In the genomic region with DNA sequence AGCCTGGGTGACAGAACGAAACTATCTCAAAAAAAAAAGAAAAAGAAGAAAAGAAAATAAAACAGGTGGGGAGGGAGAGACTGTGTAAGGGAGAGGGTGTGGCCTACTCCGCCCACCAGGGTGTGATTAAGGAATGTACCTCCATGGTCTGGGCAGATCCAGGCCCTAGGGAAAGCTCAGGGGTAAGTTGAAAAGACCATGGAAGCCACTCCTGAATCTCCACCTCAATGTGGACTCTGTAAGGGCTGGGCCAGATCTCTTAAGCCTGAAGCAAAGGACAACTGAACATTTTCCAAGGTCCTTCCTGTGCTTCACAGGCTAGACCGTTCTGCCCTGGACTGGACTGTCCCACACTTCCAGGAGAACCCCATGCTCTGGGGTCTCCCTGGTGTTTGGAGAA, we compare ENCODE assay signal across 17 cellular contexts. TPM values are rescaled to one million over a fixed set of nuclear protein-coding genes. Genes with fewer than 3 reads are reported as not detected.
DNase-seq lines count a peak whose midpoint lies in the region; ATAC-seq, FAIRE-seq and TF ChIP-seq lines count a peak whose summit lies in the region.
"Had no signal": no experiment of that assay in that cellular context is flagged by ENCODE, and none has a peak within 500 bp of the region (broad histone marks: within the 10 kb centered on the region; RNA-seq: fewer than 3 reads in every experiment).

No MANE protein-coding gene starts in this region.

- H3K4me1 ChIP-seq in OCI-LY7 (ENCODE audit: insufficient read depth, low read length, poor library complexity, severe bottlenecking) (peaks cover 34% of the 10 kb centered on the region), K562 (replicated peaks in 1 of 2; ENCODE audit: control insufficient read depth in 2 of 2, insufficient read depth in 2 of 2, low read length in 2 of 2) (peaks cover 17 to 33% of the 10 kb centered on the region in 2 experiments; a peak in 4 of 5 replicates), small intestine (ENCODE audit: control insufficient read depth in 2 of 2, insufficient read depth in 1 of 2, low read depth in 1 of 2, low read length in 1 of 2) (peaks cover 2 to 3% of the 10 kb centered on the region in 2 donors), pancreas (no peaks in the 10 kb centered on the region)
- H3K4me1 ChIP-seq: body of pancreas had no signal

- H3K9me2 ChIP-seq in OCI-LY7 (ENCODE audit: insufficient read depth, low read length), result no peaks in the 10 kb centered on the region

- H3K79me2 ChIP-seq in OCI-LY7 (ENCODE audit: insufficient read depth, low read depth, low read length) (no peaks in the 10 kb centered on the region), K562 (ENCODE audit: control insufficient read depth, insufficient read depth, low read length) (no peaks in the 10 kb centered on the region)
- H3K79me2 ChIP-seq: parathyroid adenoma had no signal

- BruUV-seq in OCI-LY7 (replicated peaks; lab: Mats Ljungman, UMichigan) (no TSS peak), K562 (replicated peaks; lab: Mats Ljungman, UMichigan) (no TSS peak)

- no peaks in the 10 kb centered on the region for H3K36me3 ChIP-seq in OCI-LY7 (ENCODE audit: insufficient read depth, low read length)
- no peaks in the 10 kb centered on the region for H3K36me3 ChIP-seq in K562 (ENCODE audit: control insufficient read depth, insufficient read depth, low read length)
- no peaks in the 10 kb centered on the region for H3K36me3 ChIP-seq in small intestine (ENCODE audit: control insufficient read depth in 2 of 2, insufficient read depth in 2 of 2, low read length in 2 of 2)
- no peaks in the 10 kb centered on the region for H3K36me3 ChIP-seq in pancreas
- H3K36me3 ChIP-seq: upper lobe of left lung had no signal

- peaks cover 35% of the 10 kb centered on the region for H3K4me1 Mint-ChIP-seq in activated T-cell treated with anti-CD3 and anti-CD28 coated beads, Interleukin-2, amount 50 U/mL, for 72 hours (ENCODE audit: low read depth)
- H3K4me1 Mint-ChIP-seq: mesothelial cell of epicardium had no signal

- TF ChIP-seq CTCF in OCI-LY7 (conservative IDR thresholded peaks at IDR 0.05; ENCODE audit: low read length), result no peak
- TF ChIP-seq CTCF in K562 (IDR thresholded peaks at IDR 0.05 in 2 of 3, conservative IDR thresholded peaks at IDR 0.05 in 1 of 3; ENCODE audit: insufficient read depth in 2 of 3, low read depth in 1 of 3, low read length in 3 of 3), result no peak
- no peak for TF ChIP-seq CTCF in pancreas (IDR thresholded peaks at IDR 0.05)

- FAIRE-seq in K562 (lab: Jason Lieb, UNC) (peak; percentile 19), small intestine (lab: Jason Lieb, UNC) (no peak), pancreas (lab: Jason Lieb, UNC) (no peak)
- FAIRE-seq: frontal cortex had no signal

- no peaks in the 10 kb centered on the region for H3K36me3 Mint-ChIP-seq in activated T-cell treated with anti-CD3 and anti-CD28 coated beads, Interleukin-2, amount 50 U/mL, for 72 hours (ENCODE audit: insufficient read depth in 2 of 2)
- H3K36me3 Mint-ChIP-seq: mesothelial cell of epicardium had no signal

- in situ Hi-C loops in K562 (cut with MboI), result no loop called here

- H3K4me3 Mint-ChIP-seq in activated T-cell treated with anti-CD3 and anti-CD28 coated beads, Interleukin-2, amount 50 U/mL, for 72 hours, result peak overlapping the region; percentile 11 to 15
- H3K4me3 Mint-ChIP-seq: activated T-cell treated with anti-CD3 and anti-CD28 coated beads, Interleukin-2, amount 50 U/mL, for 4 hours; mesothelial cell of epicardium had no signal

- H3K4me2 ChIP-seq in OCI-LY7 (ENCODE audit: low read length) (peak overlapping the region; percentile 36), K562 (ENCODE audit: insufficient read depth, low read length) (no peak overlapping the region)

- H4K20me1 ChIP-seq in OCI-LY7 (ENCODE audit: insufficient read depth, low read length) (no peaks in the 10 kb centered on the region), K562 (replicated peaks; ENCODE audit: control insufficient read depth, insufficient read depth, low read length) (no peaks in the 10 kb centered on the region)

- no peak for TF ChIP-seq EP300 in K562 (IDR thresholded peaks at IDR 0.05; ENCODE audit: low read length)

- intact Hi-C loops in OCI-LY7 (cut with micrococcal nuclease; ENCODE audit: unreplicated experiment) (no loop called here), K562 (cut with micrococcal nuclease) (loop anchor here (10.0 kb wide), 1 partner anchor 67 kb away; no protein-coding TSS in a partner anchor), pancreas (cut with DNase I) (loop anchor here in 1 of 3 donors (10.0 kb wide), 1 partner anchor 137 kb away; no protein-coding TSS in a partner anchor)

- H3K27ac Mint-ChIP-seq in activated T-cell treated with anti-CD3 and anti-CD28 coated beads, Interleukin-2, amount 50 U/mL, for 72 hours, result no peak overlapping the region
- H3K27ac Mint-ChIP-seq: mesothelial cell of epicardium had no signal

- 78% methylated on average over 1 of the region's 3 CpGs for WGBS in K562 (ENCODE audit: insufficient coverage, low coverage, missing lambda C conversion rate)
- whole genome bisulfite sequencing in small intestine, 3 donors, result 38 to 66% (median 40%) methylated on average over 3 of the region's 3 CpGs
- 75 to 80% methylated on average over 3 of the region's 3 CpGs for WGBS in pancreas, 2 donors

- H3K9me1 ChIP-seq in K562 (ENCODE audit: control insufficient read depth, insufficient read depth, low read length), result no peaks in the 10 kb centered on the region

- H2AFZ ChIP-seq in OCI-LY7 (ENCODE audit: low read length) (peak overlapping the region; percentile 66; the same call in 1 of the 2 replicates), K562 (ENCODE audit: low read depth, low read length) (peak overlapping the region; percentile 27)
- H2AFZ ChIP-seq: parathyroid adenoma had no signal

- peaks cover 0 to 2% of the 10 kb centered on the region in 2 donors for H3K9me3 Mint-ChIP-seq in activated T-cell treated with anti-CD3 and anti-CD28 coated beads, Interleukin-2, amount 50 U/mL, for 72 hours
- H3K9me3 Mint-ChIP-seq: activated T-cell treated with anti-CD3 and anti-CD28 coated beads, Interleukin-2, amount 50 U/mL, for 4 hours; mesothelial cell of epicardium had no signal

- no peak for TF ChIP-seq POLR2A in K562 (conservative IDR thresholded peaks at IDR 0.05)

- CTCF ChIA-PET in OCI-LY7 (lab: Charles Lee; ENCODE audit: unreplicated experiment) (no interaction called here), K562 (lab: Yijun Ruan, JAX; ENCODE audit: low intra/inter-chr PET ratio) (no interaction called here)

- H3K27me3 Mint-ChIP-seq in activated T-cell treated with anti-CD3 and anti-CD28 coated beads, Interleukin-2, amount 50 U/mL, for 72 hours (ENCODE audit: low read depth), result no peaks in the 10 kb centered on the region

- no peak overlapping the region for H3K4me3 ChIP-seq in OCI-LY7 (ENCODE audit: low read depth, low read length, poor library complexity, severe bottlenecking)
- no peak overlapping the region for H3K4me3 ChIP-seq in K562
- H3K4me3 ChIP-seq in small intestine (ENCODE audit: low read depth in 1 of 2, low read length in 2 of 2), result no peak overlapping the region
- no peak overlapping the region for H3K4me3 ChIP-seq in pancreas
- H3K4me3 ChIP-seq: body of pancreas, upper lobe of left lung had no signal

- H3K27ac ChIP-seq in OCI-LY7 (ENCODE audit: low read depth, low read length, poor library complexity, severe bottlenecking) (peak overlapping the region; percentile 57), K562 (ENCODE audit: extremely low read depth, low read depth, low read length) (no peak overlapping the region), small intestine (ENCODE audit: low read depth in 1 of 2, low read length in 1 of 2) (peak overlapping the region; percentile 1 to 68), pancreas (no peak overlapping the region)
- H3K27ac ChIP-seq: parathyroid adenoma had no signal

- ATAC-seq in activated T-cell treated with anti-CD3 and anti-CD28 coated beads, Interleukin-2, amount 50 U/mL, for 72 hours (replicated peaks in 1 of 2), result no peak
- peak; percentile 74 for ATAC-seq in K562
- no peak for ATAC-seq in pancreas
- ATAC-seq: body of pancreas had no signal

- H3K9ac ChIP-seq in K562 (ENCODE audit: insufficient read depth in 1 of 2, low read depth in 2 of 2, low read length in 2 of 2), result peak overlapping the region in 1 of 2 experiments; percentile 69; a peak in 1 of 4 replicates
- H3K9ac ChIP-seq: parathyroid adenoma had no signal

- no peaks in the 10 kb centered on the region for H3K9me3 ChIP-seq in OCI-LY7 (ENCODE audit: low read length)
- no peaks in the 10 kb centered on the region for H3K9me3 ChIP-seq in K562 (replicated peaks; ENCODE audit: control insufficient read depth, insufficient read depth, low read depth, low read length)
- no peaks in the 10 kb centered on the region for H3K9me3 ChIP-seq in small intestine (ENCODE audit: control insufficient read depth, low read depth)
- no peaks in the 10 kb centered on the region for H3K9me3 ChIP-seq in pancreas
- H3K9me3 ChIP-seq: body of pancreas, upper lobe of left lung had no signal

- no peak for DNase-seq in activated T-cell treated with anti-CD3 and anti-CD28 coated beads, Interleukin-2, amount 50 U/mL, for 72 hours
- DNase-seq in activated T-cell treated with anti-CD3 and anti-CD28 coated beads, Interleukin-2, amount 50 U/mL, for 48 hours, result no peak
- DNase-seq in OCI-LY7 (ENCODE audit: low spot score), result no peak
- peak in 2 of 4 experiments; percentile 42 for DNase-seq in K562 (ENCODE audit: extremely low read depth in 1 of 4, low spot score in 3 of 4)
- DNase-seq in small intestine, result peak; percentile 78
- DNase-seq in pancreas, result no peak
- DNase-seq in pons (ENCODE audit: low spot score), result no peak
- no peak for DNase-seq in UCSD-AML1 (lab: John Stamatoyannopoulos, UW; ENCODE audit: unreplicated experiment)
- DNase-seq: activated T-cell treated with anti-CD3 and anti-CD28 coated beads, Interleukin-2, amount 50 U/mL, for 4 hours; DMS79; NCI-H1105 treated with DMSO at 0.1 percent for 48 hours; NCI-H446 treated with DMSO at 0.1 percent for 48 hours; upper lobe of left lung had no signal

- no peak for TF ChIP-seq RAD21 in K562 (CRISPR knock-in tag; conservative IDR thresholded peaks at IDR 0.05 in 1 of 2, IDR thresholded peaks at IDR 0.05 in 1 of 2)

- POLR2A ChIA-PET in OCI-LY7 (lab: Charles Lee), result interaction anchor here (0.7 to 2.6 kb wide), 6 partner anchors 14 to 1548 kb away, joined by 3 to 17 read pairs (median 6); a partner anchor contains a TSS
- POLR2A ChIA-PET in K562 (lab: Yijun Ruan, JAX), result no interaction called here

- H3K27me3 ChIP-seq in K562 (ENCODE audit: control insufficient read depth in 2 of 2, insufficient read depth in 2 of 2, low read length in 2 of 2) (no peaks in the 10 kb centered on the region), small intestine (ENCODE audit: control insufficient read depth in 2 of 2, insufficient read depth in 2 of 2, low read length in 2 of 2) (no peaks in the 10 kb centered on the region), pancreas (no peaks in the 10 kb centered on the region)
- H3K27me3 ChIP-seq: body of pancreas, upper lobe of left lung had no signal

RNA-seq across cellular contexts. Expression of a gene that starts 9.7 kb away (rescaled TPM):
- 10 to 100 TPM; 23.6 to 26.0 TPM for total RNA-seq in activated T-cell treated with anti-CD3 and anti-CD28 coated beads, Interleukin-2, amount 50 U/mL, for 72 hours
- 42.5 and 44.9 TPM in 2 replicates for total RNA-seq in OCI-LY7 (2014; rRNA removed; shearing (Covaris generic))
- total RNA-seq in OCI-LY7 (2022), result 31.8 and 36.2 TPM in 2 replicates
- total RNA-seq in K562 (2011; cell fraction: chromatin; rRNA removed; ENCODE audit: low replicate concordance), result 70.8 and 90.9 TPM in 2 replicates
- 37.9 and 38.0 TPM in 2 replicates for total RNA-seq in K562 (2011; cell fraction: nucleolus; rRNA removed)
- 41.7 and 49.2 TPM in 2 replicates for total RNA-seq in K562 (2011; cell fraction: nucleoplasm; rRNA removed)
- 21.2 and 26.9 TPM in 2 replicates for total RNA-seq in K562 (2014; rRNA removed)
- total RNA-seq in K562 (2014; rRNA removed; fragmentation: Illumina TruSeq; extraction: Trizol), result 15.3 and 16.4 TPM in 2 replicates
- total RNA-seq in K562 (2015; rRNA removed; fragmentation: Illumina TruSeq; extraction: Trizol), result 17.2 and 18.8 TPM in 2 replicates
- 18.8 and 21.1 TPM in 2 replicates for total RNA-seq in K562 (2021)
- polyA plus RNA-seq in K562 (2011; rRNA removed), result 20.7 and 21.2 TPM in 2 replicates
- 11.5 and 12.7 TPM in 2 replicates for polyA plus RNA-seq in K562 (2011; cell fraction: cytosol; rRNA removed)
- polyA plus RNA-seq in K562 (2011; cell fraction: nucleus; rRNA removed), result 72.0 and 76.5 TPM in 2 replicates
- 8.2 and 8.9 TPM in 2 replicates for polyA plus RNA-seq in K562 (2012)
- 11.6 and 13.0 TPM in 2 replicates for polyA plus RNA-seq in K562 (2014; fragmentation: Illumina TruSeq; extraction: Trizol)
- 1 to 10 TPM; 6.4 to 7.0 TPM for polyA plus RNA-seq in K562 (2014; fragmentation: Nextera tagmentation; extraction: Ambion mirVana)
- 17.2 and 21.3 TPM in 2 replicates for polyA plus RNA-seq in K562 (2014; rRNA removed)
- polyA minus RNA-seq in K562 (2011; rRNA and poly(A)+ RNA removed), result 34.9 and 41.6 TPM in 2 replicates
- polyA minus RNA-seq in K562 (2011; cell fraction: cytosol; rRNA and poly(A)+ RNA removed), result 8.5 and 8.8 TPM in 2 replicates
- polyA minus RNA-seq in K562 (2011; cell fraction: nucleus; rRNA and poly(A)+ RNA removed), result 37.4 and 52.9 TPM in 2 replicates
- 10 to 100 TPM; 14.6 to 19.0 (median 15.9) TPM for polyA plus RNA-seq in small intestine
- 10 to 100 TPM in 3 of 6 donors, 1 to 10 TPM in 3; 7.9 to 15.0 (median 10.5) TPM for total RNA-seq in pancreas
- 10 to 100 TPM in 1 of 2 donors, 1 to 10 TPM in 1; 7.4 to 11.9 TPM for polyA plus RNA-seq in pancreas

Comparison
In these comparisons a context has a peak if more than half of its experiments do, and no peak if none do; other contexts are left out.
1. H3K27ac ChIP-seq: peak in OCI-LY7 (single experiment) and small intestine (2 of 2); none in K562 (single experiment) and pancreas (0 of 4).